In the genomic region with DNA sequence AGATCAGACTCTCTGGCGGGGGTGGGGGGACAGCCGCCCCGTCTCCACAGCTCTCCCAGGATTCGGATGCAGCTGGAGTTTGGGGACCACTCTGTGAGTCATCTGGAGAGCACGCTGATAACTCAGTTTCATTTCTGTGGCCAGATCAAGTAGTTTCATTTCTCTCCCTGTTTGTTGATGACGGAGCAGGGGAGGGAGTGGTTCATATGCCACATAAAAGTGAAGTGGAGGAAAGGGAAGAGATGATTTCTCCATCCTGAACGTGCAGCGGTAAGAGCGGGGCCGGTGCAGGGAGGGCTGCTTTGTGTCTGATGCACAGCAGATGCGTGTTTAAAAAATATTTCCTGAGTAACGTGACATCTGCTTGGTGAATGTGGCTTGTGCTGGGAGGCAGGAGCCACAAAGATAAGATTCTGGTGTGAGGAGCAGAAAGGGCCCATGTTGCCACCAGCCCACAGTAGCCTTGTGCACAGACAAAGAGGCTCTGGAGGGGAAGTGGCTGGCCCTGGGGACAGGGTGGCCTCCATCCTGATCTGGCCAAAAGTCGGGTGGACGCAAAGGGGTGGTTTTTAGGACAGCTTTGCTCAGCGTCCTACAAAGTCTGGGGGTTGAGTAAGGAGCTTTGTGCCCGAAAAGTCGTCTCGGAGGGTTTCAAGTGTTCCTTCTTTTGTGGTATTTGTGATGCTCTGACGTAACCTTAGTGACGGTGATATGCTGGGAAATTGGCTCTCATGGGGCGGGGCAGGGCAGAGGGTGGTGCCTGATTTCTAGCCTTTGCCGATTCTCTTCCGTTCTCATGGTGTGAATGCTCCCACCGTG, we compare ENCODE assay signal across 9 cellular contexts. TPM values are rescaled to one million over a fixed set of nuclear protein-coding genes. Genes with fewer than 3 reads are reported as not detected.
DNase-seq lines count a peak whose midpoint lies in the region; ATAC-seq and TF ChIP-seq lines count a peak whose summit lies in the region.
"Had no signal": no experiment of that assay in that cellular context is flagged by ENCODE, and none has a peak within 500 bp of the region (broad histone marks: within the 10 kb centered on the region; RNA-seq: fewer than 3 reads in every experiment).

A gene with protein sequence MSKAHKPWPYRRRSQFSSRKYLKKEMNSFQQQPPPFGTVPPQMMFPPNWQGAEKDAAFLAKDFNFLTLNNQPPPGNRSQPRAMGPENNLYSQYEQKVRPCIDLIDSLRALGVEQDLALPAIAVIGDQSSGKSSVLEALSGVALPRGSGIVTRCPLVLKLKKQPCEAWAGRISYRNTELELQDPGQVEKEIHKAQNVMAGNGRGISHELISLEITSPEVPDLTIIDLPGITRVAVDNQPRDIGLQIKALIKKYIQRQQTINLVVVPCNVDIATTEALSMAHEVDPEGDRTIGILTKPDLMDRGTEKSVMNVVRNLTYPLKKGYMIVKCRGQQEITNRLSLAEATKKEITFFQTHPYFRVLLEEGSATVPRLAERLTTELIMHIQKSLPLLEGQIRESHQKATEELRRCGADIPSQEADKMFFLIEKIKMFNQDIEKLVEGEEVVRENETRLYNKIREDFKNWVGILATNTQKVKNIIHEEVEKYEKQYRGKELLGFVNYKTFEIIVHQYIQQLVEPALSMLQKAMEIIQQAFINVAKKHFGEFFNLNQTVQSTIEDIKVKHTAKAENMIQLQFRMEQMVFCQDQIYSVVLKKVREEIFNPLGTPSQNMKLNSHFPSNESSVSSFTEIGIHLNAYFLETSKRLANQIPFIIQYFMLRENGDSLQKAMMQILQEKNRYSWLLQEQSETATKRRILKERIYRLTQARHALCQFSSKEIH (plus strand): TSS at position 242 of the 819 bp plus-strand sequence. CDS start 14,880 bp downstream, outside the sequence.

- WGBS in adrenal gland, 4 donors = 45 to 64% (median 50%) methylated on average over 14 to 24 of the region's 24 CpGs

- H3K27ac ChIP-seq in adrenal gland = peak within 1 kb of the TSS in 4 of 5 donors; percentile 48 to 91 (median 62)
- H3K27ac ChIP-seq: 22Rv1 had no signal

- peak within 1 kb of the TSS in 1 of 4 donors; percentile 37 for H3K4me3 ChIP-seq in adrenal gland

- no peaks in the 10 kb centered on the region for H3K9me3 ChIP-seq in adrenal gland (replicated peaks in 1 of 3)

- intact Hi-C loops in adrenal gland (cut with DNase I) = no loop called here

- TF ChIP-seq CTCF in adrenal gland (IDR thresholded peaks at IDR 0.05) = no peak

- peak in 1 of 2 donors; percentile 14 for TF ChIP-seq POLR2A in adrenal gland (IDR thresholded peaks at IDR 0.05)

- no peaks in the 10 kb centered on the region for H3K4me1 ChIP-seq in adrenal gland (replicated peaks in 1 of 2)

- H3K27me3 ChIP-seq in adrenal gland = no peaks in the 10 kb centered on the region

- ATAC-seq in HG03103 (IDR thresholded peaks at IDR 0.05; ENCODE audit: low read depth, unreplicated experiment) = peak; percentile 55

- DNase-seq in NCI-H1417 (lab: John Stamatoyannopoulos, UW) (peak in 2 of 3 experiments; percentile 18 to 48), NCI-H1417 treated with DMSO at 0.1 percent for 48 hours (lab: John Stamatoyannopoulos, UW) (no peak), SW480 (ENCODE audit: low spot score) (peak; percentile 99), adrenal gland (peak; percentile 18 to 66 (median 44)), left kidney (ENCODE audit: low read depth, low spot score) (peak; percentile 14), cerebellar nuclear complex (lab: John Stamatoyannopoulos, UW) (no peak)
- peak; percentile 71 for DNase-seq in stimulated activated CD8-positive, alpha-beta memory T cell treated with anti-CD3 and anti-CD28 coated beads, Interleukin-12 subunit alpha, Interleukin-12 subunit beta, amount 100 ng/mL, for 1 hour (ENCODE audit: low read depth)

- H3K36me3 ChIP-seq in adrenal gland (replicated peaks in 1 of 2) = no peaks in the 10 kb centered on the region

RNA-seq across cellular contexts. Expression of the gene that starts here (rescaled TPM):
- 10 to 100 TPM in 1 of 8 donors, 1 to 10 TPM in 7; 2.9 to 31.3 (median 5.1) TPM for total RNA-seq in adrenal gland
- polyA plus RNA-seq in adrenal gland = 10 to 100 TPM in 1 of 3 donors, 1 to 10 TPM in 2; 3.1 to 10.4 (median 4.7) TPM

Comparison
In these comparisons a context has a peak if more than half of its experiments do, and no peak if none do; other contexts are left out.
1. DNase-seq: peak in NCI-H1417 (2 of 3), SW480 (single experiment), adrenal gland (7 of 7), left kidney (single experiment) and stimulated activated CD8-positive, alpha-beta memory T cell treated with anti-CD3 and anti-CD28 coated beads, Interleukin-12 subunit alpha, Interleukin-12 subunit beta, amount 100 ng/mL, for 1 hour (single experiment); none in NCI-H1417 treated with DMSO at 0.1 percent for 48 hours (single experiment) and cerebellar nuclear complex (0 of 2).